8 cellular contexts compared by ENCODE assay signal in genomic region chrX:71067727-71068051, GRCh38. TPM values are rescaled to one million over a fixed set of nuclear protein-coding genes. Genes with fewer than 3 reads are reported as not detected.
DNase-seq lines count a peak whose midpoint lies in the region; ATAC-seq, FAIRE-seq and TF ChIP-seq lines count a peak whose summit lies in the region.

No MANE protein-coding gene starts in this region.

- no peak for FAIRE-seq in HTR-8/SVneo (lab: Jason Lieb, UNC)

- POLR2A ChIA-PET in RWPE1 (lab: Yijun Ruan, JAX; ENCODE audit: low non-redundant PET): no interaction called here

- no peaks in the 10 kb centered on the region for H3K27me3 Mint-ChIP-seq in T-helper 2 cell treated with Interferon-gamma antibody and Interleukin-4, amounts not matched to agents 5 μg/mL and 100 μg/mL, for 36 hours (ENCODE audit: low read depth)
- H3K27me3 Mint-ChIP-seq in osteocyte (ENCODE audit: unreplicated experiment): no peaks in the 10 kb centered on the region

- peaks cover 0 to 2% (median 0%) of the 10 kb centered on the region in 4 donors for H3K27me3 ChIP-seq in esophagus squamous epithelium

- no peaks in the 10 kb centered on the region for H3K9me3 Mint-ChIP-seq in T-helper 2 cell treated with Interferon-gamma antibody and Interleukin-4, amounts not matched to agents 5 μg/mL and 100 μg/mL, for 36 hours
- H3K9me3 Mint-ChIP-seq in osteocyte (ENCODE audit: unreplicated experiment): peaks cover 10% of the 10 kb centered on the region

- H3K27ac Mint-ChIP-seq in T-helper 2 cell treated with Interferon-gamma antibody and Interleukin-4, amounts not matched to agents 5 μg/mL and 100 μg/mL, for 36 hours: peak overlapping the region; percentile 95
- peak overlapping the region; percentile 95 for H3K27ac Mint-ChIP-seq in osteocyte (ENCODE audit: unreplicated experiment)

- no peaks in the 10 kb centered on the region for H3K9me3 ChIP-seq in esophagus squamous epithelium

- intact Hi-C loops in esophagus squamous epithelium (cut with DNase I): no loop called here

- no peak for ATAC-seq in HG02763 (IDR thresholded peaks at IDR 0.05; ENCODE audit: unreplicated experiment)
- ATAC-seq in GM19035 (IDR thresholded peaks at IDR 0.05; ENCODE audit: unreplicated experiment): no peak

- peaks cover 11% of the 10 kb centered on the region for H3K36me3 Mint-ChIP-seq in T-helper 2 cell treated with Interferon-gamma antibody and Interleukin-4, amounts not matched to agents 5 μg/mL and 100 μg/mL, for 36 hours (ENCODE audit: low read depth)
- peaks cover 1% of the 10 kb centered on the region for H3K36me3 Mint-ChIP-seq in osteocyte (ENCODE audit: unreplicated experiment)

- TF ChIP-seq CTCF in RWPE1 (conservative IDR thresholded peaks at IDR 0.05; ENCODE audit: low read depth) (no peak), esophagus squamous epithelium (IDR thresholded peaks at IDR 0.05) (no peak), osteocyte (IDR thresholded peaks at IDR 0.05) (no peak)

- peaks cover 17% of the 10 kb centered on the region for H3K4me1 Mint-ChIP-seq in T-helper 2 cell treated with Interferon-gamma antibody and Interleukin-4, amounts not matched to agents 5 μg/mL and 100 μg/mL, for 36 hours (ENCODE audit: low read depth)
- H3K4me1 Mint-ChIP-seq in osteocyte (ENCODE audit: unreplicated experiment): peaks cover 7% of the 10 kb centered on the region

- peak overlapping the region; percentile 87 for H3K27ac ChIP-seq in RWPE1
- H3K27ac ChIP-seq in esophagus squamous epithelium: peak overlapping the region; percentile 82 to 92 (median 92)

- peaks cover 0 to 4% (median 0%) of the 10 kb centered on the region in 3 donors for H3K36me3 ChIP-seq in esophagus squamous epithelium

- CTCF ChIA-PET in RWPE1 (lab: Yijun Ruan, JAX): interaction anchor here (0.6 kb wide), 1 partner anchor 31 kb away, joined by 5 read pairs; no protein-coding TSS in a partner anchor

- no peak for DNase-seq in T-helper 2 cell treated with Interferon-gamma antibody and Interleukin-4, amounts not matched to agents 5 μg/mL and 100 μg/mL, for 36 hours (ENCODE audit: low spot score)
- DNase-seq in T-helper 2 cell (no peak), RWPE1 (ENCODE audit: low spot score) (no peak), esophagus squamous epithelium (lab: John Stamatoyannopoulos, UW) (no peak), osteocyte (ENCODE audit: extremely low spot score, unreplicated experiment) (no peak), HTR-8/SVneo (ENCODE audit: insufficient read length, low spot score) (no peak)

- no peak for TF ChIP-seq POLR2A in esophagus squamous epithelium (IDR thresholded peaks at IDR 0.05)

- peak overlapping the region; percentile 97 for H3K4me3 Mint-ChIP-seq in T-helper 2 cell treated with Interferon-gamma antibody and Interleukin-4, amounts not matched to agents 5 μg/mL and 100 μg/mL, for 36 hours
- H3K4me3 Mint-ChIP-seq in osteocyte (ENCODE audit: unreplicated experiment): peak overlapping the region; percentile 97

- 0 to 31% methylated on average over 9 to 10 of the region's 11 CpGs for WGBS in esophagus squamous epithelium, 2 donors

- H3K4me1 ChIP-seq in esophagus squamous epithelium: peaks cover 0 to 25% (median 6%) of the 10 kb centered on the region in 3 donors

- peak overlapping the region; percentile 47 to 79 (median 64) for H3K4me3 ChIP-seq in esophagus squamous epithelium

RNA-seq across cellular contexts. Expression of gene SNX12, which starts 0.4 kb away (rescaled TPM):
- total RNA-seq in esophagus squamous epithelium (10 to 100 TPM; 39.6 to 54.1 (median 43.7) TPM), osteocyte (64.0 and 68.8 TPM in 2 replicates)

RNA-seq across cellular contexts. Expression of gene FOXO4, which starts 28.0 kb away (rescaled TPM):
- total RNA-seq in esophagus squamous epithelium (10 to 100 TPM in 2 of 4 donors, 1 to 10 TPM in 2; 4.8 to 17.7 (median 13.2) TPM), osteocyte (17.1 and 23.3 TPM in 2 replicates)

RNA-seq across cellular contexts. Expression of gene CXorf65, which starts 38.9 kb away (rescaled TPM):
- total RNA-seq in esophagus squamous epithelium: not detected
- total RNA-seq in osteocyte: not detected in 2 replicates

RNA-seq across cellular contexts. Expression of gene IL2RG, which starts 43.7 kb away (rescaled TPM):
- total RNA-seq in esophagus squamous epithelium (10 to 100 TPM in 2 of 4 donors, 1 to 10 TPM in 2; 4.3 to 15.5 (median 8.8) TPM), osteocyte (not detected in 2 replicates)

RNA-seq across cellular contexts. Expression of gene MED12, which starts 50.7 kb away (rescaled TPM):
- total RNA-seq in esophagus squamous epithelium (10 to 100 TPM; 19.9 to 34.0 (median 24.3) TPM), osteocyte (50.3 and 58.5 TPM in 2 replicates)
